ENCODE assay signal across 32 cellular contexts in the genomic region with DNA sequence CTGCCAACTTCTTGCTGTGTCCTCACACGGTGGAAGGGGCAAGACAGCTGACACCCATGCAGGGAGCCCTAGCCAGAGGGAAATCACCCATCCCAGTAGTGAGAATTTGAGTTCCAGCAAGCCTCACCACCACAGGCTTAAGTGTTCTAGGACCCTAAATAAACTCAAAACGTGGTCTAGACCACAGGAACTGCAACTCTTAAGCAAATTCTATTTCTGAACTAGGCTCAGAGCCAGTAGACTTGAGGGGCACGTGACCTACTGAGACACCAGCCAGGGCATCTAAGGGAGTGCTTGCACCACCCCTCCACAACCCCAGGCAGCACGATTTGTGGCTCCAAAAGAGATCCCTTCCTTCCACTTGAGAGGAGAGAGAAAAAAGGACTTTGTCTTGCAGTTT.
DNase-seq lines count a peak whose midpoint lies in the region; ATAC-seq, FAIRE-seq and TF ChIP-seq lines count a peak whose summit lies in the region.
"Had no signal": no experiment of that assay in that cellular context is flagged by ENCODE, and none has a peak within 500 bp of the region (broad histone marks: within the 10 kb centered on the region; RNA-seq: fewer than 3 reads in every experiment).

No MANE protein-coding gene starts in this region.

- H2AFZ ChIP-seq in GM12878 (ENCODE audit: control insufficient read depth, low read depth, low read length), result no peak overlapping the region
- H2AFZ ChIP-seq: GM23248, hepatocyte had no signal

- ATAC-seq in GM21786 (IDR thresholded peaks at IDR 0.05; ENCODE audit: unreplicated experiment) (peak; percentile 48), GM12878 (no peak)
- no peak for ATAC-seq in activated naive CD8-positive, alpha-beta T cell treated with anti-CD3 and anti-CD28 coated beads, Interleukin-2, amount 50 U/mL, for 24 hours
- ATAC-seq: activated CD8-positive, alpha-beta memory T cell treated with anti-CD3 and anti-CD28 coated beads, Interleukin-2, amount 10 ng/mL, durations not matched to agents 7 days and 5 days; naive thymus-derived CD4-positive, alpha-beta T cell had no signal

- H4K20me1 ChIP-seq in BLaER1 treated with 17β-estradiol and CSF1 and Interleukin-3, amounts not matched to agents 10 nM and 100 nM, result no peaks in the 10 kb centered on the region
- H4K20me1 ChIP-seq in GM12878 (ENCODE audit: control insufficient read depth, insufficient read depth), result no peaks in the 10 kb centered on the region

- CTCF ChIA-PET in GM12878 (lab: Yijun Ruan, JAX), result no interaction called here

- RAD21 ChIA-PET in GM12878 (lab: Charles Lee; ENCODE audit: unreplicated experiment), result no interaction called here

- peaks cover 39 to 56% (median 48%) of the 10 kb centered on the region in 11 experiments for H3K9me3 ChIP-seq in BLaER1 treated with 17β-estradiol and CSF1 and Interleukin-3, amounts not matched to agents 10 nM and 100 nM (replicated peaks in 1 of 11)
- H3K9me3 ChIP-seq in GM12878 (replicated peaks; ENCODE audit: control insufficient read depth, insufficient read depth, low read length) (peaks cover 3% of the 10 kb centered on the region; the same call in 2 of the 3 replicates), spleen (peaks cover 0 to 66% (median 38%) of the 10 kb centered on the region in 8 donors)
- H3K9me3 ChIP-seq: Caco-2 had no signal

- intact Hi-C loops in GM12878 (cut with micrococcal nuclease; ENCODE audit: unreplicated experiment) (loop anchor here (10.0 kb wide), 1 partner anchor 47 kb away; no protein-coding TSS in a partner anchor), spleen (cut with DNase I; ENCODE audit: low total_unique reads) (no loop called here)

- TF ChIP-seq EP300 in GM12878 (IDR thresholded peaks at IDR 0.05; ENCODE audit: borderline replicate concordance in 1 of 2, control insufficient read depth in 1 of 2, low read depth in 2 of 2, low read length in 2 of 2), result no peak

- H3K9ac ChIP-seq in BLaER1 treated with 17β-estradiol and CSF1 and Interleukin-3, amounts not matched to agents 10 nM and 100 nM, result no peak overlapping the region
- H3K9ac ChIP-seq in GM12878 (ENCODE audit: control insufficient read depth, insufficient read depth, low read length), result no peak overlapping the region
- H3K9ac ChIP-seq: GM23248 had no signal

- no peak for TF ChIP-seq RAD21 in GM12878 (IDR thresholded peaks at IDR 0.05; ENCODE audit: insufficient read depth, low read depth, low read length)

- DNase-seq in MV-4-11 (lab: John Stamatoyannopoulos, UW) (peak; percentile 97), GM12878 (ENCODE audit: low read depth, low spot score) (no peak), spleen (no peak), midbrain (lab: John Stamatoyannopoulos, UW) (no peak), NCI-H226 (no peak)
- no peak for DNase-seq in activated naive CD8-positive, alpha-beta T cell treated with anti-CD3 and anti-CD28 coated beads, Interleukin-2, amount 50 U/mL, for 24 hours
- DNase-seq: activated CD4-positive, alpha-beta T cell treated with anti-CD3 and anti-CD28 coated beads, Interleukin-2, amount 10 ng/mL, durations not matched to agents 24 days and 14 days; activated CD8-positive, alpha-beta memory T cell treated with anti-CD3 and anti-CD28 coated beads, Interleukin-2, amount 10 ng/mL, durations not matched to agents 7 days and 5 days; activated naive CD4-positive, alpha-beta T cell treated with anti-CD3 and anti-CD28 coated beads, Interleukin-2, amount 10 ng/mL, durations not matched to agents 7 days and 5 days; Caco-2; DMS79; effector CD8-positive, alpha-beta T cell; erythroblast; GM23248; immature natural killer cell; naive thymus-derived CD4-positive, alpha-beta T cell; NCI-H187 treated with DMSO at 0.1 percent for 48 hours; NCI-H2227 treated with DMSO at 0.1 percent for 48 hours; NCI-H748 treated with DMSO at 0.1 percent for 48 hours; occipital lobe; Right ventricle myocardium superior; small intestine; stimulated activated CD4-positive, alpha-beta T cell treated with anti-CD3 and anti-CD28 coated beads, Interleukin-2, amount 100 ng/mL, for 24 hours; upper lobe of left lung had no signal

- POLR2A ChIA-PET in GM12878 (lab: Charles Lee), result no interaction called here

- H3K36me3 ChIP-seq in BLaER1 treated with 17β-estradiol and CSF1 and Interleukin-3, amounts not matched to agents 10 nM and 100 nM, result no peaks in the 10 kb centered on the region
- no peaks in the 10 kb centered on the region for H3K36me3 ChIP-seq in GM12878 (ENCODE audit: control insufficient read depth in 2 of 2, insufficient read depth in 2 of 2, low read length in 1 of 2)
- no peaks in the 10 kb centered on the region for H3K36me3 ChIP-seq in spleen
- H3K36me3 ChIP-seq: upper lobe of left lung had no signal

- H3K4me3 ChIP-seq in BLaER1 treated with 17β-estradiol and CSF1 and Interleukin-3, amounts not matched to agents 10 nM and 100 nM, result no peak overlapping the region
- no peak overlapping the region for H3K4me3 ChIP-seq in GM12878
- H3K4me3 ChIP-seq in spleen, result no peak overlapping the region
- H3K4me3 ChIP-seq: GM23248, hepatocyte, upper lobe of left lung had no signal

- H3K27me3 Mint-ChIP-seq in activated naive CD8-positive, alpha-beta T cell treated with anti-CD3 and anti-CD28 coated beads, Interleukin-2, amount 50 U/mL, for 24 hours, result peaks cover 15% of the 10 kb centered on the region
- H3K27me3 Mint-ChIP-seq: activated CD4-positive, alpha-beta T cell treated with anti-CD3 and anti-CD28 coated beads, Interleukin-2, amount 10 ng/mL, durations not matched to agents 24 days and 14 days had no signal

- SMC1A ChIA-PET in GM12878 (lab: Charles Lee; ENCODE audit: uncharacterized antibody, unreplicated experiment), result no interaction called here

- H3K36me3 Mint-ChIP-seq in activated naive CD8-positive, alpha-beta T cell treated with anti-CD3 and anti-CD28 coated beads, Interleukin-2, amount 50 U/mL, for 24 hours (ENCODE audit: low read depth), result no peaks in the 10 kb centered on the region
- H3K36me3 Mint-ChIP-seq: activated CD8-positive, alpha-beta memory T cell treated with anti-CD3 and anti-CD28 coated beads, Interleukin-2, amount 10 ng/mL, durations not matched to agents 7 days and 5 days; activated naive CD4-positive, alpha-beta T cell treated with anti-CD3 and anti-CD28 coated beads, Interleukin-2, amount 10 ng/mL, durations not matched to agents 7 days and 5 days; IgD-negative memory B cell; immature natural killer cell had no signal

- peaks cover 3% of the 10 kb centered on the region for H3K9me3 Mint-ChIP-seq in activated naive CD8-positive, alpha-beta T cell treated with anti-CD3 and anti-CD28 coated beads, Interleukin-2, amount 50 U/mL, for 24 hours

- H3K27me3 ChIP-seq in BLaER1 treated with 17β-estradiol and CSF1 and Interleukin-3, amounts not matched to agents 10 nM and 100 nM, result no peaks in the 10 kb centered on the region
- H3K27me3 ChIP-seq in GM12878 (replicated peaks in 1 of 2; ENCODE audit: control insufficient read depth in 2 of 2, insufficient read depth in 2 of 2, low read length in 1 of 2) (no peaks in the 10 kb centered on the region), spleen (replicated peaks in 1 of 7) (peaks cover 0 to 25% (median 0%) of the 10 kb centered on the region in 7 donors)
- H3K27me3 ChIP-seq: hepatocyte, upper lobe of left lung had no signal

- no TSS peak for BruUV-seq in GM12878 (replicated peaks; lab: Mats Ljungman, UMichigan)

- H3K4me1 Mint-ChIP-seq in activated naive CD8-positive, alpha-beta T cell treated with anti-CD3 and anti-CD28 coated beads, Interleukin-2, amount 50 U/mL, for 24 hours, result no peaks in the 10 kb centered on the region
- H3K4me1 Mint-ChIP-seq: activated CD4-positive, alpha-beta T cell treated with anti-CD3 and anti-CD28 coated beads, Interleukin-2, amount 10 ng/mL, durations not matched to agents 24 days and 14 days; activated CD8-positive, alpha-beta memory T cell treated with anti-CD3 and anti-CD28 coated beads, Interleukin-2, amount 10 ng/mL, durations not matched to agents 7 days and 5 days; activated naive CD4-positive, alpha-beta T cell treated with anti-CD3 and anti-CD28 coated beads, Interleukin-2, amount 10 ng/mL, durations not matched to agents 7 days and 5 days; IgD-negative memory B cell; immature natural killer cell; naive thymus-derived CD4-positive, alpha-beta T cell had no signal

- no peak for TF ChIP-seq CTCF in GM12878 (IDR thresholded peaks at IDR 0.05 in 2 of 3, conservative IDR thresholded peaks at IDR 0.05 in 1 of 3; ENCODE audit: control insufficient read depth in 2 of 3, extremely low read depth in 1 of 3, insufficient read depth in 1 of 3, low read depth in 3 of 3, low read length in 3 of 3)
- no peak for TF ChIP-seq CTCF in spleen (IDR thresholded peaks at IDR 0.05 in 8 of 11, conservative IDR thresholded peaks at IDR 0.05 in 3 of 11)

- in situ Hi-C loops in GM12878 (cut with MboI), result no loop called here

- no peak overlapping the region for H3K27ac Mint-ChIP-seq in activated naive CD8-positive, alpha-beta T cell treated with anti-CD3 and anti-CD28 coated beads, Interleukin-2, amount 50 U/mL, for 24 hours
- H3K27ac Mint-ChIP-seq: activated CD4-positive, alpha-beta T cell treated with anti-CD3 and anti-CD28 coated beads, Interleukin-2, amount 10 ng/mL, durations not matched to agents 24 days and 14 days; activated CD8-positive, alpha-beta memory T cell treated with anti-CD3 and anti-CD28 coated beads, Interleukin-2, amount 10 ng/mL, durations not matched to agents 7 days and 5 days; activated naive CD4-positive, alpha-beta T cell treated with anti-CD3 and anti-CD28 coated beads, Interleukin-2, amount 10 ng/mL, durations not matched to agents 7 days and 5 days; activated T-helper 1 cell treated with anti-CD3 and anti-CD28 coated beads, Interleukin-12 subunit alpha, Interleukin-12 subunit beta, Interleukin-2, Interleukin-4 antibody, amounts not matched to agents 30 ng/mL and 10 ng/mL and 1 ng/mL, durations not matched to agents 14 hours and 24 hours and 36 hours; IgD-negative memory B cell; immature natural killer cell; naive thymus-derived CD4-positive, alpha-beta T cell had no signal

- no peaks in the 10 kb centered on the region for H3K79me2 ChIP-seq in GM12878 (ENCODE audit: control insufficient read depth, insufficient read depth, low read length)
- H3K79me2 ChIP-seq: hepatocyte had no signal

- H3K4me3 Mint-ChIP-seq in activated naive CD8-positive, alpha-beta T cell treated with anti-CD3 and anti-CD28 coated beads, Interleukin-2, amount 50 U/mL, for 24 hours, result no peak overlapping the region
- H3K4me3 Mint-ChIP-seq: activated CD4-positive, alpha-beta T cell treated with anti-CD3 and anti-CD28 coated beads, Interleukin-2, amount 10 ng/mL, durations not matched to agents 24 days and 14 days; activated CD8-positive, alpha-beta memory T cell treated with anti-CD3 and anti-CD28 coated beads, Interleukin-2, amount 10 ng/mL, durations not matched to agents 7 days and 5 days; activated naive CD4-positive, alpha-beta T cell treated with anti-CD3 and anti-CD28 coated beads, Interleukin-2, amount 10 ng/mL, durations not matched to agents 7 days and 5 days; activated T-helper 1 cell treated with anti-CD3 and anti-CD28 coated beads, Interleukin-12 subunit alpha, Interleukin-12 subunit beta, Interleukin-2, Interleukin-4 antibody, amounts not matched to agents 30 ng/mL and 10 ng/mL and 1 ng/mL, durations not matched to agents 14 hours and 24 hours and 36 hours; IgD-negative memory B cell; immature natural killer cell; naive thymus-derived CD4-positive, alpha-beta T cell had no signal

- TF ChIP-seq POLR2A in GM12878 (IDR thresholded peaks at IDR 0.05; ENCODE audit: low read depth, low read length) (no peak), spleen (IDR thresholded peaks at IDR 0.05) (no peak)

- peaks cover 16 to 19% (median 18%) of the 10 kb centered on the region in 10 experiments for H3K4me1 ChIP-seq in BLaER1 treated with 17β-estradiol and CSF1 and Interleukin-3, amounts not matched to agents 10 nM and 100 nM
- H3K4me1 ChIP-seq in GM12878 (ENCODE audit: control insufficient read depth, insufficient read depth, low read length) (no peaks in the 10 kb centered on the region), spleen (no peaks in the 10 kb centered on the region)
- H3K4me1 ChIP-seq: Caco-2, upper lobe of left lung had no signal

- 0% methylated on average over 4 of the region's 4 CpGs for WGBS in GM12878 (ENCODE audit: insufficient coverage, insufficient replicate concordance, low lambda C conversion rate, missing lambda C conversion rate)
- WGBS in spleen, 5 donors, result 5 to 20% (median 16%) methylated on average over 4 of the region's 4 CpGs

- FAIRE-seq in GM12878 (lab: Jason Lieb, UNC), result no peak
- FAIRE-seq: bronchial epithelial cell, colon, GM12891, small intestine had no signal

- peak overlapping the region; percentile 60 to 79 (median 67) for H3K4me2 ChIP-seq in BLaER1 treated with 17β-estradiol and CSF1 and Interleukin-3, amounts not matched to agents 10 nM and 100 nM
- no peak overlapping the region; the same call in 1 of the 2 replicates for H3K4me2 ChIP-seq in GM12878 (ENCODE audit: control insufficient read depth, insufficient read depth)
- H3K4me2 ChIP-seq: hepatocyte had no signal

- H3K27ac ChIP-seq in BLaER1 treated with 17β-estradiol and CSF1 and Interleukin-3, amounts not matched to agents 10 nM and 100 nM, result peak overlapping the region in 1 of 11 experiments; percentile 29; a peak in 1 of 22 replicates
- H3K27ac ChIP-seq in GM12878 (ENCODE audit: control insufficient read depth, insufficient read depth), result no peak overlapping the region
- no peak overlapping the region for H3K27ac ChIP-seq in spleen
- H3K27ac ChIP-seq: GM23248, hepatocyte, upper lobe of left lung had no signal
